ENCODE assay signal across 8 cellular contexts in the genomic region with DNA sequence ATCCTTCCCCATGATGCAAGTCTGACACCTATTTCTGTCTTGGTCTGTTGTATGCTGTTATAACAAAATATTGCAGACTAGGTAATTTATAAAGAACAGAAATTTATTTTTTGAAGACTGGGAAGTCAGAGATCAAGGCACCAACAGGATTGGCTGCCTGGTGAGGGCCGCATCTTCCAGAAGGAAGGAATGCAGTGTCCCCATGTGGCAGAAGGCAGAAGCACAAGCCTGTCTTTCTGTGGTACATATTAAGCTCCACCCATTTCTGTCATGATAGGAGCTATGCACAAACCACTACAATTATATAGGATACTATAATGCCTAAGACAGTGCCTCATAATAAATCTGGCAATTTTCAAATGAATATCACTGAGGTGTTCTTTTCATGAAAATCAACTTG.
DNase-seq lines count a peak whose midpoint lies in the region; ATAC-seq and TF ChIP-seq lines count a peak whose summit lies in the region.

No MANE protein-coding gene starts in this region.

- H3K27ac Mint-ChIP-seq in H9 (0 out of 7 replicates have a peak overlapping the region, but pooled peaks of 2 of the 3 experiments have one; percentile 23 to 93), CD14-positive monocyte (no peak overlapping the region)

- H3K14ac ChIP-seq in H9 (ENCODE audit: insufficient read depth, low read length) = no peak overlapping the region

- peaks cover 2% of the 10 kb centered on the region; the same call in 1 of the 2 replicates for H3K4me1 ChIP-seq in H9 (ENCODE audit: insufficient read depth, low read length)
- H3K4me1 ChIP-seq in RWPE2 (ENCODE audit: insufficient read depth, poor library complexity, severe bottlenecking) = no peaks in the 10 kb centered on the region
- H3K4me1 ChIP-seq in sigmoid colon = no peaks in the 10 kb centered on the region

- H3K4ac ChIP-seq in H9 (ENCODE audit: low read depth, low read length) = no peak overlapping the region

- H3K23ac ChIP-seq in H9 (ENCODE audit: insufficient read length, low read depth, low read length) = no peak overlapping the region

- H3K4me3 ChIP-seq in BJ (ENCODE audit: low read depth, low read length) (no peak overlapping the region), RWPE2 (ENCODE audit: severe bottlenecking) (no peak overlapping the region), sigmoid colon (no peak overlapping the region)

- no peak overlapping the region for H3K56ac ChIP-seq in H9 (ENCODE audit: insufficient read length, low read depth, low read length)

- no peak overlapping the region for H3K9ac ChIP-seq in H9 (ENCODE audit: extremely low read depth, insufficient read length, low read length)

- H2AFZ ChIP-seq in H9 (ENCODE audit: low read length) = no peak overlapping the region

- no peaks in the 10 kb centered on the region for H3K23me2 ChIP-seq in H9 (ENCODE audit: insufficient read length, low read depth, low read length, poor library complexity, severe bottlenecking)

- H4K91ac ChIP-seq in H9 (ENCODE audit: insufficient read length, low read depth, low read length) = no peak overlapping the region

- no peak overlapping the region for H2BK15ac ChIP-seq in H9 (ENCODE audit: low read depth, low read length)

- no peak overlapping the region for H3K27ac ChIP-seq in H9 (ENCODE audit: insufficient read length, low read depth, low read length)
- no peak overlapping the region for H3K27ac ChIP-seq in RWPE2 (ENCODE audit: poor library complexity, severe bottlenecking)
- no peak overlapping the region for H3K27ac ChIP-seq in sigmoid colon

- H3T11ph ChIP-seq in H9 (ENCODE audit: low read length) = no peak overlapping the region

- no peak overlapping the region for H3K4me2 ChIP-seq in H9 (ENCODE audit: insufficient read depth, insufficient read length, low read length)

- H3K27me3 ChIP-seq in BJ (ENCODE audit: control insufficient read depth, insufficient read depth, low read length) (no peaks in the 10 kb centered on the region), H9 (ENCODE audit: insufficient read depth, low read length) (no peaks in the 10 kb centered on the region), RWPE2 (ENCODE audit: insufficient read depth, poor library complexity, severe bottlenecking) (no peaks in the 10 kb centered on the region), sigmoid colon (no peaks in the 10 kb centered on the region)

- POLR2A ChIA-PET in BJ (lab: Charles Lee) = no interaction called here

- H2BK12ac ChIP-seq in H9 (ENCODE audit: insufficient read length, low read depth, low read length) = no peak overlapping the region

- no peaks in the 10 kb centered on the region for H3K27me3 Mint-ChIP-seq in H9 (ENCODE audit: low read depth)
- no peaks in the 10 kb centered on the region for H3K27me3 Mint-ChIP-seq in CD14-positive monocyte (ENCODE audit: low read depth in 3 of 3)

- H3K4me3 Mint-ChIP-seq in H9 = no peak overlapping the region
- H3K4me3 Mint-ChIP-seq in CD14-positive monocyte = no peak overlapping the region

- H3K36me3 Mint-ChIP-seq in H9 (ENCODE audit: insufficient read depth in 1 of 3, low read depth in 3 of 3) = no peaks in the 10 kb centered on the region
- H3K36me3 Mint-ChIP-seq in CD14-positive monocyte = no peaks in the 10 kb centered on the region

- no peak overlapping the region for H2BK5ac ChIP-seq in H9 (ENCODE audit: insufficient read length, low read length)

- no peaks in the 10 kb centered on the region for H3K9me3 ChIP-seq in H9 (ENCODE audit: control insufficient read depth, low read depth, low read length)
- H3K9me3 ChIP-seq in RWPE2 (ENCODE audit: severe bottlenecking) = no peaks in the 10 kb centered on the region
- no peaks in the 10 kb centered on the region for H3K9me3 ChIP-seq in sigmoid colon

- H4K20me1 ChIP-seq in H9 (ENCODE audit: control insufficient read depth, insufficient read depth, insufficient read length) = no peaks in the 10 kb centered on the region

- H4K5ac ChIP-seq in H9 (ENCODE audit: insufficient read length, low read depth, low read length) = no peak overlapping the region

- H3K79me1 ChIP-seq in H9 (ENCODE audit: insufficient read depth, low read depth, low read length, poor library complexity, severe bottlenecking) = no peaks in the 10 kb centered on the region

- no peaks in the 10 kb centered on the region; a peak in 1 of 5 replicates for H3K9me3 Mint-ChIP-seq in H9
- H3K9me3 Mint-ChIP-seq in CD14-positive monocyte = no peaks in the 10 kb centered on the region

- no peak overlapping the region for H2AK5ac ChIP-seq in H9 (ENCODE audit: insufficient read length, low read length)

- TF ChIP-seq CTCF in BJ (IDR thresholded peaks at IDR 0.05; ENCODE audit: insufficient read depth, low read depth, low read length) (0 out of 2 replicates have a peak, but pooled peaks have one; percentile 8), H9 (conservative IDR thresholded peaks at IDR 0.05) (peak; percentile 95), RWPE2 (IDR thresholded peaks at IDR 0.05; ENCODE audit: poor library complexity, severe bottlenecking) (peak; percentile 44), sigmoid colon (IDR thresholded peaks at IDR 0.05) (peak in 1 of 4 experiments; percentile 29), CD14-positive monocyte (IDR thresholded peaks at IDR 0.05) (no peak)

- H2BK20ac ChIP-seq in H9 (ENCODE audit: low read depth, low read length, poor library complexity, severe bottlenecking) = no peak overlapping the region

- no peaks in the 10 kb centered on the region for H3K36me3 ChIP-seq in BJ (ENCODE audit: control insufficient read depth, insufficient read depth, low read length)
- H3K36me3 ChIP-seq in RWPE2 (ENCODE audit: low read depth) = no peaks in the 10 kb centered on the region
- no peaks in the 10 kb centered on the region for H3K36me3 ChIP-seq in sigmoid colon

- H2BK120ac ChIP-seq in H9 (ENCODE audit: low read depth, low read length, poor library complexity, severe bottlenecking) = no peak overlapping the region

- no peak for TF ChIP-seq EP300 in sigmoid colon (IDR thresholded peaks at IDR 0.05)

- no peak overlapping the region for H3K18ac ChIP-seq in H9 (ENCODE audit: insufficient read length, low read depth, low read length)

- CTCF ChIA-PET in BJ (lab: Yijun Ruan, JAX) = no interaction called here

- DNase-seq in BJ (ENCODE audit: low read depth) = no peak
- peak; percentile 78 for DNase-seq in H9
- no peak for DNase-seq in RWPE2 (ENCODE audit: low spot score)
- peak; percentile 26 for DNase-seq in iPS-NIHi11 (ENCODE audit: low spot score)
- no peak for DNase-seq in T-helper 2 cell
- no peak for DNase-seq in sigmoid colon
- no peak for DNase-seq in foreskin melanocyte
- no peak for DNase-seq in CD14-positive monocyte (ENCODE audit: low spot score)

- no peak for ATAC-seq in RWPE2 (ENCODE audit: low read depth)

- H3K4me1 Mint-ChIP-seq in H9 (peaks cover 36 to 44% of the 10 kb centered on the region in 2 experiments), CD14-positive monocyte (no peaks in the 10 kb centered on the region)

- no CpG with 5 or more reads among the region's 1 CpG for WGBS in H9 (ENCODE audit: extremely low coverage, insufficient read length, low lambda C conversion rate)
- WGBS in sigmoid colon, 2 donors = 33 to 52% methylated on average over 1 of the region's 1 CpG

- no peak for TF ChIP-seq POLR2A in sigmoid colon (IDR thresholded peaks at IDR 0.05)

- no peak overlapping the region for H4K8ac ChIP-seq in H9 (replicated peaks; ENCODE audit: insufficient read length, low read depth, low read length)

- intact Hi-C loops in sigmoid colon (cut with DNase I) (no loop called here), CD14-positive monocyte (cut with micrococcal nuclease) (no loop called here)

- H3K79me2 ChIP-seq in H9 (ENCODE audit: insufficient read depth, low read length) = no peaks in the 10 kb centered on the region

Comparison
In these comparisons a context has a peak if more than half of its experiments do, and no peak if none do; other contexts are left out.
1. DNase-seq: peak in H9 (single experiment) and iPS-NIHi11 (single experiment); none in BJ (single experiment), RWPE2 (single experiment), T-helper 2 cell (0 of 5), sigmoid colon (single experiment), foreskin melanocyte (single experiment) and CD14-positive monocyte (single experiment).
2. H3K27ac Mint-ChIP-seq: peak in H9 (2 of 3); none in CD14-positive monocyte (0 of 7).